Comparison of ENCODE assay signal across 8 cellular contexts in the genomic region with DNA sequence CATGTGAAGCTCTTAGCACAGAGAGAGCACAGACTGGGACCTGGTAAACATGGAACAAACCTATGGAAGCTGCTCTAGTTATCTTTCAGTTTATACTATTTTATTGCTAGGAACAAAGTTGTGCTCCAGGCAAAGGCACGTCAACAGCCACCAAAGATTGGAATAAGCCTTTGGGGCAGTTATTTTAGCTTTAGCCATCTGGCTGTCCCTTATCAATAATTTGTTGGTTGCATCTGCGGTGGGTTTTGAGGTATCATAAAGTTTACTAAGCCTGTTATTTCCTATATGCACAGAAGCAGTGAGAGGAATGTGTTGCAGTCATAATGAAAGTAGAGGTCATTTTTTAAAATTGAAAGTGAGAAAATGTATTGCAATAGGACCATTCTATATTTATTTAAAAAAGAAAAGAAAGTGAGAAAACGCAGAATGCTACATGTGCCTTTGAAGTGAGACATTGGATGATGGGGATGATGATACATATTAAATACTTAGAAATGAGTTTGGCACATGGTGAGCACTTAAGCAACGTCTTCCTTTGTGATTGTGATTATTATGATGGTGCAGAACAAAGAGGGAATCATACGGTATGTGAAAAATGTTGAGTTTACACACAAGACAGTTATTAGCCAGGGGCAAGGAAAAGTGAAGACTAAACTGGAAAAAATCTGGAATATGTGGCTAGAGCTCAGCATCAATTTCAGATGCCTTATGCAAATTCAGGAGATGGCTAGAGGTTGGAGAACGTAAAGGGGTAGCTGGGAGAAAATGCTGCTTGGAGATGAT. TPM values are rescaled to one million over a fixed set of nuclear protein-coding genes. Genes with fewer than 3 reads are reported as not detected.
DNase-seq lines count a peak whose midpoint lies in the region; ATAC-seq and TF ChIP-seq lines count a peak whose summit lies in the region.

No MANE protein-coding gene starts in this region.

- TF ChIP-seq CTCF in GM10266 (IDR thresholded peaks at IDR 0.05; ENCODE audit: control insufficient read depth, insufficient read depth, low read depth, missing control alignments) (no peak), fibroblast of the aortic adventitia (IDR thresholded peaks at IDR 0.05; ENCODE audit: insufficient read depth, low read length) (no peak)

- H3K4me3 ChIP-seq in fibroblast of the aortic adventitia (ENCODE audit: low read depth, low read length), result no peak overlapping the region

- DNase-seq in GM10266 (ENCODE audit: extremely low spot score), result peak; percentile 49
- DNase-seq in fibroblast of the aortic adventitia (ENCODE audit: low read depth), result peak; percentile 68
- no peak for DNase-seq in mesenteric fat pad (ENCODE audit: low spot score)
- no peak for DNase-seq in DMS153 treated with DMSO at 0.1 percent for 48 hours (lab: John Stamatoyannopoulos, UW; ENCODE audit: unreplicated experiment)
- no peak for DNase-seq in iPS-NIHi7 (ENCODE audit: extremely low spot score)
- no peak for DNase-seq in SKM-1 treated with dmso at 0.1 percent for 144 hours (lab: John Stamatoyannopoulos, UW; ENCODE audit: unreplicated experiment)

- ATAC-seq in GM21526 (IDR thresholded peaks at IDR 0.05; ENCODE audit: low FRiP score, unreplicated experiment), result peak; percentile 89
- peak; percentile 86 for ATAC-seq in HG03575 (IDR thresholded peaks at IDR 0.05; ENCODE audit: extremely low read depth, insufficient number of reproducible peaks, low FRiP score, unreplicated experiment)

RNA-seq across cellular contexts. Expression of a gene that starts 58.3 kb away (rescaled TPM):
- total RNA-seq in fibroblast of the aortic adventitia (ENCODE audit: low replicate concordance) (0.54 and 20.8 TPM in 2 replicates), mesenteric fat pad (14.2 TPM)

Comparison
In these comparisons a context has a peak if more than half of its experiments do, and no peak if none do; other contexts are left out.
1. DNase-seq: peak in GM10266 (single experiment) and fibroblast of the aortic adventitia (single experiment); none in mesenteric fat pad (single experiment), DMS153 treated with DMSO at 0.1 percent for 48 hours (single experiment), iPS-NIHi7 (single experiment) and SKM-1 treated with dmso at 0.1 percent for 144 hours (single experiment).